In the genomic region with DNA sequence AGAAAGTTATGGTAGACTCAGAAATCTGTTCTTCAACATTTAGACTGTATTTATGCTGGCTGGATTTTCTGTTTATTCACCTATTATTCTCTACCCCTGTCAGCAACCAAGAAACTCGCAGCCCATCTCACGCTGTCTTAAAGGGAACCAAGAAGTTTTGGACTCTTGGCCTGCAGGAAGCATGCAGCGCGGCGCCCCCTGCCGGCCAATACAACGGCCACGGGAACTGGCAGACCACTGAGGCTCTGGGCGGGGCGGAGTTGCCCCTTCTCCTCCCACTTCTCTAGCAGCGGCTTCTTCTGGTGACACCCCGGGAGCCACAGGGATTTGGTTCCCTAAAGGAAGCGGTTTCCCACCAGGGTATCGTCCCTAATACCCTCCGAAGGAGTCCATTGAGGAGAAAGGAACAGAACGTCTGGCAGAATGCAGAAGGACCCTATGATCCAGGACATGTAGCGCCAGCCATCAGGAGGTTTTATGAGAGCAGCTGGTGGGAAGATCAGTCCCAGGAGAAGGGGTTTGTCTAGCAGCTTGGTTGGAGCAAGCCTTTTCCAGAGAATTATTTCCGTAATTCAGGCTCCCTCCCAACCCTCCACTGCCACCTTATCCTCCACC, we compare ENCODE assay signal across 9 cellular contexts. TPM values are rescaled to one million over a fixed set of nuclear protein-coding genes. Genes with fewer than 3 reads are reported as not detected.
A peak's percentile ranks its signal among the peaks of the same experiment; 100 is the strongest.
DNase-seq lines count a peak whose midpoint lies in the region; ATAC-seq and TF ChIP-seq lines count a peak whose summit lies in the region.
"Had no signal": no experiment of that assay in that cellular context is flagged by ENCODE, and none has a peak within 500 bp of the region (broad histone marks: within the 10 kb centered on the region; RNA-seq: fewer than 3 reads in every experiment).

No MANE protein-coding gene starts in this region.

- H3K4me1 ChIP-seq in right cardiac atrium (ENCODE audit: control insufficient read depth, insufficient read depth, low read length) (no peaks in the 10 kb centered on the region), prostate gland (replicated peaks) (no peaks in the 10 kb centered on the region)

- H3K4me3 ChIP-seq in right cardiac atrium (ENCODE audit: low read length) = no peak overlapping the region
- no peak overlapping the region for H3K4me3 ChIP-seq in prostate gland

- WGBS in right cardiac atrium = 26% methylated on average over 18 of the region's 18 CpGs
- WGBS in prostate gland = 44% methylated on average over 18 of the region's 18 CpGs

- no peaks in the 10 kb centered on the region for H3K27me3 ChIP-seq in right cardiac atrium (ENCODE audit: control insufficient read depth, insufficient read depth)
- no peaks in the 10 kb centered on the region for H3K27me3 ChIP-seq in prostate gland (replicated peaks; ENCODE audit: insufficient read depth)

- no peaks in the 10 kb centered on the region for H3K36me3 ChIP-seq in prostate gland

- peak; percentile 53 for DNase-seq in AG20443 (ENCODE audit: low spot score)
- DNase-seq in HCEC 1CT = peak; percentile 8
- DNase-seq in activated CD8-positive, alpha-beta memory T cell treated with anti-CD3 and anti-CD28 coated beads for 48 hours (ENCODE audit: low read depth in 2 of 3, low spot score in 2 of 3) = peak; percentile 2 to 23 (median 22)
- peak; percentile 39 to 83 (median 76) for DNase-seq in right cardiac atrium
- peak; percentile 23 to 27 for DNase-seq in stimulated activated CD8-positive, alpha-beta memory T cell treated with anti-CD3 and anti-CD28 coated beads, Interleukin-15, amount 100 ng/mL, for 48 hours (ENCODE audit: low read depth in 2 of 2)
- DNase-seq in inferior parietal cortex (ENCODE audit: extremely low spot score) = no peak
- DNase-seq in H4 (ENCODE audit: low spot score) = no peak
- DNase-seq in prostate gland (ENCODE audit: low spot score) = no peak

- ATAC-seq in right cardiac atrium = peak in 1 of 2 donors; percentile 32

- H3K27ac ChIP-seq in right cardiac atrium (ENCODE audit: low read length) = no peak overlapping the region
- no peak overlapping the region for H3K27ac ChIP-seq in prostate gland

- no peak for TF ChIP-seq POLR2A in prostate gland (IDR thresholded peaks at IDR 0.05)

- intact Hi-C loops in right cardiac atrium (cut with DNase I) (no loop called here), prostate gland (cut with DNase I) (no loop called here)

- TF ChIP-seq CTCF in prostate gland (IDR thresholded peaks at IDR 0.05) = peak in 1 of 4 experiments; percentile 29

- H3K9me3 ChIP-seq in right cardiac atrium (ENCODE audit: control insufficient read depth, low read length) (peaks cover 2% of the 10 kb centered on the region), prostate gland (no peaks in the 10 kb centered on the region)

RNA-seq across cellular contexts. Expression of a gene that starts 21.0 kb away (rescaled TPM):
- total RNA-seq in right cardiac atrium (10 to 100 TPM in 1 of 4 donors, 1 to 10 TPM in 3; 2.3 to 10.0 (median 5.1) TPM), prostate gland (under 1 TPM; 0.46 to 0.91 TPM)
- 3.8 TPM for polyA plus RNA-seq in right cardiac atrium
- total RNA-seq in H4 (2014; rRNA removed; shearing (Covaris generic)) = not detected in 2 replicates
- total RNA-seq: dermis microvascular lymphatic vessel endothelial cell had no signal

RNA-seq across cellular contexts. Expression of a gene that starts 43.1 kb away (rescaled TPM):
- total RNA-seq in right cardiac atrium (under 1 TPM in 1 of 4 donors, not detected in 3; 0.69 TPM), prostate gland (not detected)
- 0.14 TPM for polyA plus RNA-seq in right cardiac atrium
- total RNA-seq in H4 (2014; rRNA removed; shearing (Covaris generic)) = not detected in 2 replicates
- total RNA-seq: dermis microvascular lymphatic vessel endothelial cell had no signal

RNA-seq across cellular contexts. Expression of a gene that starts 55.5 kb away (rescaled TPM):
- total RNA-seq in right cardiac atrium = 10 to 100 TPM; 27.0 to 42.4 (median 37.7) TPM
- polyA plus RNA-seq in right cardiac atrium = 39.4 TPM
- 60.2 and 64.0 TPM in 2 replicates for total RNA-seq in H4 (2014; rRNA removed; shearing (Covaris generic))
- 10 to 100 TPM; 60.3 to 74.5 TPM for total RNA-seq in prostate gland

Comparison
In these comparisons a context has a peak if more than half of its experiments do, and no peak if none do; other contexts are left out.
1. DNase-seq: peak in AG20443 (single experiment), HCEC 1CT (single experiment), activated CD8-positive, alpha-beta memory T cell treated with anti-CD3 and anti-CD28 coated beads for 48 hours (3 of 3), right cardiac atrium (3 of 3) and stimulated activated CD8-positive, alpha-beta memory T cell treated with anti-CD3 and anti-CD28 coated beads, Interleukin-15, amount 100 ng/mL, for 48 hours (2 of 2); none in inferior parietal cortex (single experiment), H4 (single experiment) and prostate gland (single experiment).